8 cellular contexts compared by ENCODE assay signal in the genomic region with DNA sequence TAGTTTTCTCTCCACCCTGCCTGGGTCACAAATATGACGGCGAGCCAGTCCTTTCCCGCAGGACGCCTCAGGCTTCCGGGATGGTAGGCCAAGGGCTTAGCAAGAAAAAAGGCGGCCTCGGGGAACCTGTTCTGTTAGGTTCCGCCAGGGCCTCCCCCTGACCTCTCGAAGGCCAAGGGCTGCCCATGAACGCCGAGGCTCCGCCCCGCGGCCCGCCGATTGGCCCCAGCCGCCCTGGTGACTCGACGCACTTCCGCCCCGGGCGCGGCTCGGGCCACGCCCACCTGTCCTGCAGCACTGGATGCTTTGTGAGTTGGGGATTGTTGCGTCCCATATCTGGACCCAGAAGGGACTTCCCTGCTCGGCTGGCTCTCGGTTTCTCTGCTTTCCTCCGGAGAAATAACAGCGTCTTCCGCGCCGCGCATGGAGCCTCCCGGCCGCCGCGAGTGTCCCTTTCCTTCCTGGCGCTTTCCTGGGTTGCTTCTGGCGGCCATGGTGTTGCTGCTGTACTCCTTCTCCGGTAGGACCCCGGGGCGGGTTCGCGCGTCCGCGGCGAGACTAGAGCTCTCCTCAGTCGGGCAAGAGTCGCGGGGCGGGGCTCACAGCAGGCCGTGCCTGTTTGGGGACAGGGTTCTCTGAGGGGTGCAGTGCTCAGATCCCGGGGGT. TPM values are rescaled to one million over a fixed set of nuclear protein-coding genes. Genes with fewer than 3 reads are reported as not detected.
DNase-seq lines count a peak whose midpoint lies in the region; ATAC-seq and TF ChIP-seq lines count a peak whose summit lies in the region.

TSS of gene CD46 (plus strand) at position 265 of the 666 bp plus-strand sequence. CDS start at position 424, 159 bp downstream.

- peak within 1 kb of the TSS; percentile 82 for H3K27ac Mint-ChIP-seq in memory B cell

- peaks cover 2% of the 10 kb centered on the region for H3K36me3 Mint-ChIP-seq in memory B cell

- peak within 1 kb of the TSS; percentile 85 for H3K27ac ChIP-seq in effector memory CD4-positive, alpha-beta T cell (ENCODE audit: insufficient read depth, low read length, poor library complexity, severe bottlenecking)

- H3K36me3 ChIP-seq in effector memory CD4-positive, alpha-beta T cell (ENCODE audit: control insufficient read depth, insufficient read depth, low read length): no peaks in the 10 kb centered on the region

- no peaks in the 10 kb centered on the region for H3K27me3 ChIP-seq in effector memory CD4-positive, alpha-beta T cell (replicated peaks; ENCODE audit: control insufficient read depth, insufficient read depth, low read length, poor library complexity, severe bottlenecking)

- no peaks in the 10 kb centered on the region for H3K27me3 Mint-ChIP-seq in memory B cell

- POLR2A ChIA-PET in activated CD8-positive, alpha-beta memory T cell treated with anti-CD3 and anti-CD28 coated beads for 36 hours (lab: Charles Lee): interaction anchor here (1.2 kb wide), 1 partner anchor 72 kb away, joined by 3 read pairs; no protein-coding TSS in a partner anchor

- peak within 1 kb of the TSS; percentile 94 for H3K4me3 ChIP-seq in effector memory CD4-positive, alpha-beta T cell (ENCODE audit: insufficient read depth, low read depth, low read length, poor library complexity, severe bottlenecking)

- ATAC-seq in memory B cell (ENCODE audit: low read depth): peak; percentile 96

- CTCF ChIA-PET in activated CD8-positive, alpha-beta memory T cell treated with anti-CD3 and anti-CD28 coated beads for 36 hours (lab: Charles Lee): no interaction called here

- H3K4me1 ChIP-seq in effector memory CD4-positive, alpha-beta T cell (ENCODE audit: control insufficient read depth, insufficient read depth, low read length, poor library complexity, severe bottlenecking): peaks cover 25% of the 10 kb centered on the region

- H3K4me3 Mint-ChIP-seq in memory B cell: peak within 1 kb of the TSS; percentile 93

- H3K4me1 Mint-ChIP-seq in memory B cell: peaks cover 30% of the 10 kb centered on the region

- DNase-seq in CMK (ENCODE audit: low read depth) (peak; percentile 96), GM20000 (ENCODE audit: low spot score) (peak; percentile 92), HT-29 (ENCODE audit: low spot score) (peak; percentile 99), NOMO-1 (lab: John Stamatoyannopoulos, UW; ENCODE audit: unreplicated experiment in 2 of 2) (peak; percentile 97 to 98), memory B cell (ENCODE audit: low spot score in 2 of 2) (peak; percentile 80 to 84)
- DNase-seq in effector memory CD4-positive, alpha-beta T cell: peak; percentile 86 to 91 (median 89)
- DNase-seq in stimulated activated CD8-positive, alpha-beta memory T cell treated with anti-CD3 and anti-CD28 coated beads, Interleukin-12 subunit alpha, Interleukin-12 subunit beta, amount 100 ng/mL, for 24 hours (ENCODE audit: extremely low read depth): peak; percentile 88

- no peaks in the 10 kb centered on the region for H3K9me3 ChIP-seq in effector memory CD4-positive, alpha-beta T cell (ENCODE audit: control insufficient read depth, low read length)

- TF ChIP-seq CTCF in GM20000 (IDR thresholded peaks at IDR 0.05; ENCODE audit: extremely low read depth, missing control alignments): no peak

- H3K9me3 Mint-ChIP-seq in memory B cell: no peaks in the 10 kb centered on the region

RNA-seq across cellular contexts. Expression of gene CD46, which starts in this region (rescaled TPM):
- 76.8 and 91.4 TPM in 2 replicates for total RNA-seq in HT-29 (2014; rRNA removed; shearing (Covaris generic))
- 10 to 100 TPM; 82.2 to 93.3 TPM for total RNA-seq in activated CD8-positive, alpha-beta memory T cell treated with anti-CD3 and anti-CD28 coated beads for 36 hours

Comparison
In these comparisons a context has a peak if more than half of its experiments do, and no peak if none do; other contexts are left out.
1. Peak in every context shown above with its lines: DNase-seq, ATAC-seq, H3K4me3 ChIP-seq and H3K27ac ChIP-seq.